14 cellular contexts compared by ENCODE assay signal in the genomic region with DNA sequence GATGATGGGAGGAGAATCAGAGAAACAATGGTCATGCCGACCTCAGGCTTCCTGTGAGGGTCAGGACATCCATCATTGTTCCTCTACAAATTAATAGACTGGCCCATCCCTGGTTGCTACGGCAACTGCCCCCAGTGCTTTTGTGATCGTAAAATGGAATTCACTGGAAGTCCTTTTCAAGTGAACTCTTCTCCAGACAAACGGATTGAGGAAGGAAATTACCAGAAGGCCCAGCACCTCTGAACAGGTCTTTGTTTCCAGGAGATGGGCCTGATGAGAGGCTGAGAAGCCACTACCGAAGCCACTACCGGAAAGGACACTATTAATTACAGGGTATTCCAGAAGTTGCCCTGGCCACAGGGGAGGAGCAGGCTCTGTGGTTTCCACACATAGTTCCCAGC.
DNase-seq lines count a peak whose midpoint lies in the region; ATAC-seq and TF ChIP-seq lines count a peak whose summit lies in the region.
"Had no signal": no experiment of that assay in that cellular context is flagged by ENCODE, and none has a peak within 500 bp of the region (broad histone marks: within the 10 kb centered on the region; RNA-seq: fewer than 3 reads in every experiment).

No MANE protein-coding gene starts in this region.

- H3K9ac ChIP-seq in endodermal cell (ENCODE audit: extremely low read depth, low read length, poor library complexity, severe bottlenecking) = no peak overlapping the region

- no peaks in the 10 kb centered on the region for H3K27me3 ChIP-seq in endodermal cell (ENCODE audit: control insufficient read depth, insufficient read depth, low read length, poor library complexity, severe bottlenecking)
- no peaks in the 10 kb centered on the region for H3K27me3 ChIP-seq in ovary

- no peak for TF ChIP-seq EP300 in ovary (IDR thresholded peaks at IDR 0.05)

- 55 to 87% methylated on average over 6 of the region's 6 CpGs for WGBS in endodermal cell (ENCODE audit: insufficient coverage in 1 of 2, insufficient read length in 1 of 2), 2 experiments
- WGBS in ovary, 3 donors = 49 to 51% (median 51%) methylated on average over 6 of the region's 6 CpGs

- H3K4me1 ChIP-seq in endodermal cell (ENCODE audit: control insufficient read depth, insufficient read depth, low read length) = no peaks in the 10 kb centered on the region
- no peaks in the 10 kb centered on the region for H3K4me1 ChIP-seq in ovary (ENCODE audit: insufficient read depth)

- peak overlapping the region; percentile 46 for H3K27ac Mint-ChIP-seq in activated naive CD4-positive, alpha-beta T cell treated with anti-CD3 and anti-CD28 coated beads, Interleukin-2, amount 10 ng/mL, durations not matched to agents 7 days and 5 days
- H3K27ac Mint-ChIP-seq in endodermal cell = peak overlapping the region; percentile 12
- peak overlapping the region; percentile 37 for H3K27ac Mint-ChIP-seq in stimulated activated naive B cell treated with anti-CD40 and anti-IgM and Interleukin-4, amounts not matched to agents 10 μg/mL and 1 μg/mL and 100 μg/mL, for 72 hours

- H3K36me3 ChIP-seq in endodermal cell (ENCODE audit: control insufficient read depth, insufficient read depth, low read length) = no peaks in the 10 kb centered on the region
- no peaks in the 10 kb centered on the region for H3K36me3 ChIP-seq in ovary

- TF ChIP-seq CTCF in endodermal cell (conservative IDR thresholded peaks at IDR 0.05) (no peak), ovary (IDR thresholded peaks at IDR 0.05) (no peak)

- no peaks in the 10 kb centered on the region for H3K9me3 Mint-ChIP-seq in activated naive CD4-positive, alpha-beta T cell treated with anti-CD3 and anti-CD28 coated beads, Interleukin-2, amount 10 ng/mL, durations not matched to agents 7 days and 5 days
- no peaks in the 10 kb centered on the region for H3K9me3 Mint-ChIP-seq in endodermal cell
- H3K9me3 Mint-ChIP-seq in stimulated activated naive B cell treated with anti-CD40 and anti-IgM and Interleukin-4, amounts not matched to agents 10 μg/mL and 1 μg/mL and 100 μg/mL, for 72 hours = no peaks in the 10 kb centered on the region

- intact Hi-C loops in ovary (cut with DNase I) = no loop called here

- CTCF ChIA-PET in activated naive CD4-positive, alpha-beta T cell treated with anti-CD3 and anti-CD28 coated beads, Interleukin-2, amount 10 ng/mL, durations not matched to agents 7 days and 5 days (lab: Charles Lee) = no interaction called here

- H3K4me1 Mint-ChIP-seq in activated naive CD4-positive, alpha-beta T cell treated with anti-CD3 and anti-CD28 coated beads, Interleukin-2, amount 10 ng/mL, durations not matched to agents 7 days and 5 days = peaks cover 55% of the 10 kb centered on the region
- H3K4me1 Mint-ChIP-seq in endodermal cell = peaks cover 19% of the 10 kb centered on the region
- H3K4me1 Mint-ChIP-seq in stimulated activated naive B cell treated with anti-CD40 and anti-IgM and Interleukin-4, amounts not matched to agents 10 μg/mL and 1 μg/mL and 100 μg/mL, for 72 hours = peaks cover 32 to 51% of the 10 kb centered on the region in 2 donors

- no peak overlapping the region for H3K4me3 Mint-ChIP-seq in activated naive CD4-positive, alpha-beta T cell treated with anti-CD3 and anti-CD28 coated beads, Interleukin-2, amount 10 ng/mL, durations not matched to agents 7 days and 5 days
- H3K4me3 Mint-ChIP-seq in endodermal cell = no peak overlapping the region
- no peak overlapping the region for H3K4me3 Mint-ChIP-seq in stimulated activated naive B cell treated with anti-CD40 and anti-IgM and Interleukin-4, amounts not matched to agents 10 μg/mL and 1 μg/mL and 100 μg/mL, for 72 hours

- ATAC-seq in stimulated activated naive B cell treated with anti-CD40 and anti-IgM and Interleukin-4, amounts not matched to agents 10 μg/mL and 1 μg/mL and 100 μg/mL, for 72 hours (replicated peaks) = no peak
- ATAC-seq in HG02759 (IDR thresholded peaks at IDR 0.05; ENCODE audit: unreplicated experiment) (no peak), GM18867 (IDR thresholded peaks at IDR 0.05; ENCODE audit: unreplicated experiment) (no peak)

- no peaks in the 10 kb centered on the region for H3K9me3 ChIP-seq in endodermal cell (ENCODE audit: control insufficient read depth, low read length)
- H3K9me3 ChIP-seq in ovary = no peaks in the 10 kb centered on the region

- peaks cover 14% of the 10 kb centered on the region for H3K27me3 Mint-ChIP-seq in activated naive CD4-positive, alpha-beta T cell treated with anti-CD3 and anti-CD28 coated beads, Interleukin-2, amount 10 ng/mL, durations not matched to agents 7 days and 5 days
- peaks cover 5% of the 10 kb centered on the region for H3K27me3 Mint-ChIP-seq in endodermal cell (ENCODE audit: insufficient read depth)
- no peaks in the 10 kb centered on the region for H3K27me3 Mint-ChIP-seq in stimulated activated naive B cell treated with anti-CD40 and anti-IgM and Interleukin-4, amounts not matched to agents 10 μg/mL and 1 μg/mL and 100 μg/mL, for 72 hours

- no peak for TF ChIP-seq POLR2A in ovary (IDR thresholded peaks at IDR 0.05)

- H3K27ac ChIP-seq in endodermal cell (ENCODE audit: low read depth, low read length) (peak overlapping the region; percentile 91), ovary (no peak overlapping the region)

- H3K4me3 ChIP-seq in endodermal cell (ENCODE audit: low read length) (no peak overlapping the region), ovary (no peak overlapping the region)
- H3K4me3 ChIP-seq: lung had no signal

- no peaks in the 10 kb centered on the region for H3K36me3 Mint-ChIP-seq in activated naive CD4-positive, alpha-beta T cell treated with anti-CD3 and anti-CD28 coated beads, Interleukin-2, amount 10 ng/mL, durations not matched to agents 7 days and 5 days
- H3K36me3 Mint-ChIP-seq in endodermal cell (ENCODE audit: low read depth) = no peaks in the 10 kb centered on the region
- no peaks in the 10 kb centered on the region for H3K36me3 Mint-ChIP-seq in stimulated activated naive B cell treated with anti-CD40 and anti-IgM and Interleukin-4, amounts not matched to agents 10 μg/mL and 1 μg/mL and 100 μg/mL, for 72 hours

- DNase-seq in activated naive CD4-positive, alpha-beta T cell treated with anti-CD3 and anti-CD28 coated beads, Interleukin-2, amount 10 ng/mL, durations not matched to agents 7 days and 5 days = no peak
- no peak for DNase-seq in activated naive CD4-positive, alpha-beta T cell treated with anti-CD3 and anti-CD28 coated beads, Interleukin-2, amount 50 U/mL, for 16 hours
- DNase-seq in NCI-H774 (lab: John Stamatoyannopoulos, UW) (peak; percentile 16), endodermal cell (peak; percentile 48), ovary (no peak)
- no peak for DNase-seq in stimulated activated naive B cell treated with anti-CD40 and anti-IgM and Interleukin-4, amounts not matched to agents 10 μg/mL and 1 μg/mL and 100 μg/mL, for 72 hours
- DNase-seq: activated CD4-positive, CD25-positive, alpha-beta regulatory T cell; activated T-cell treated with anti-CD3 and anti-CD28 coated beads, Interleukin-2, amount 50 U/mL, for 1 hour; NCI-H446; Right ventricle myocardium superior; stimulated activated naive CD4-positive, alpha-beta T cell treated with Interleukin-2 at 50 U/mL for 16 hours had no signal

Comparison
In these comparisons a context has a peak if more than half of its experiments do, and no peak if none do; other contexts are left out.
1. DNase-seq: peak in NCI-H774 (single experiment) and endodermal cell (single experiment); none in activated naive CD4-positive, alpha-beta T cell treated with anti-CD3 and anti-CD28 coated beads, Interleukin-2, amount 10 ng/mL, durations not matched to agents 7 days and 5 days (single experiment), activated naive CD4-positive, alpha-beta T cell treated with anti-CD3 and anti-CD28 coated beads, Interleukin-2, amount 50 U/mL, for 16 hours (single experiment), stimulated activated naive B cell treated with anti-CD40 and anti-IgM and Interleukin-4, amounts not matched to agents 10 μg/mL and 1 μg/mL and 100 μg/mL, for 72 hours (single experiment) and ovary (0 of 5).
2. Peak in every context shown above with its lines, with median percentiles within 50 percentile points of each other: H3K27ac Mint-ChIP-seq.